23 cellular contexts compared by ENCODE assay signal in the genomic region with DNA sequence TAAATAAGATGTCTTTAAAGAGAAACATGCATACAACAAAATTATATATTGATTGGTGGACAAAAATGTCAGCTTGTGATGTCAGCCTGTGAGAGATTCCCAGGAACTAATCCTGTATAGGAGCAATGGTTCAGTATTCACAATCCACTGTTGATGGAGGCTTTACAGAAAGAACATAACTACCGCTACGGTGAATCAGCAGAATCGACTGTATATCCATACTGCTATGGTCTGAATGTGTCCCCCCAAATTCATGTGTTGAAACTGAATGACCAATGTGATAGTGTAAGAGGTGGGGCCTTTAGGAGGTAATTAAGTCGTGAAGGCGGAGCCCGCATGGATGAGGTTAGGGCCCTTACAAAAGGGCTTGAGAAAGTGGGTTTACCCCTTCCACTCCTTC.
"Had no signal": no experiment of that assay in that cellular context is flagged by ENCODE, and none has a peak within 500 bp of the region (broad histone marks: within the 10 kb centered on the region; RNA-seq: fewer than 3 reads in every experiment).

No MANE protein-coding gene starts in this region.

- DNase-seq: dermis blood vessel endothelial cell; dorsolateral prefrontal cortex; effector CD4-positive, alpha-beta T cell; effector memory CD4-positive, alpha-beta T cell; foreskin keratinocyte; glutamatergic neuron; head of caudate nucleus; heart right ventricle; hippocampal formation; left cardiac atrium; left lung; left ventricle myocardium superior; lower lobe of right lung; mesenchymal stem cell; midbrain had no signal

- H3K27ac ChIP-seq: coronary artery, dorsolateral prefrontal cortex, esophagus muscularis mucosa, foreskin keratinocyte, gastroesophageal sphincter, heart right ventricle, left lung, lower lobe of right lung had no signal

- FAIRE-seq: colon, endothelial cell of umbilical vein, frontal cortex, islet of Langerhans, keratinocyte had no signal

- H3K4me1 ChIP-seq: esophagus muscularis mucosa, foreskin keratinocyte, gastroesophageal sphincter, heart right ventricle, left lung, lower lobe of right lung had no signal

- H3K36me3 ChIP-seq: esophagus muscularis mucosa, gastroesophageal sphincter, heart right ventricle, left lung, lower lobe of right lung had no signal

- H3K4me3 ChIP-seq: coronary artery, dorsolateral prefrontal cortex, esophagus muscularis mucosa, gastroesophageal sphincter, heart right ventricle, left lung, lower lobe of right lung had no signal

- ATAC-seq: foreskin keratinocyte, gastroesophageal sphincter, heart right ventricle, left cardiac atrium, left lung, left ventricle myocardium superior, lower lobe of right lung had no signal

- H3K9me3 ChIP-seq: esophagus muscularis mucosa, gastroesophageal sphincter, heart right ventricle, left lung, lower lobe of right lung had no signal

- H3K27me3 ChIP-seq: dorsolateral prefrontal cortex, left lung had no signal
